20 cellular contexts compared by ENCODE assay signal in the genomic region with DNA sequence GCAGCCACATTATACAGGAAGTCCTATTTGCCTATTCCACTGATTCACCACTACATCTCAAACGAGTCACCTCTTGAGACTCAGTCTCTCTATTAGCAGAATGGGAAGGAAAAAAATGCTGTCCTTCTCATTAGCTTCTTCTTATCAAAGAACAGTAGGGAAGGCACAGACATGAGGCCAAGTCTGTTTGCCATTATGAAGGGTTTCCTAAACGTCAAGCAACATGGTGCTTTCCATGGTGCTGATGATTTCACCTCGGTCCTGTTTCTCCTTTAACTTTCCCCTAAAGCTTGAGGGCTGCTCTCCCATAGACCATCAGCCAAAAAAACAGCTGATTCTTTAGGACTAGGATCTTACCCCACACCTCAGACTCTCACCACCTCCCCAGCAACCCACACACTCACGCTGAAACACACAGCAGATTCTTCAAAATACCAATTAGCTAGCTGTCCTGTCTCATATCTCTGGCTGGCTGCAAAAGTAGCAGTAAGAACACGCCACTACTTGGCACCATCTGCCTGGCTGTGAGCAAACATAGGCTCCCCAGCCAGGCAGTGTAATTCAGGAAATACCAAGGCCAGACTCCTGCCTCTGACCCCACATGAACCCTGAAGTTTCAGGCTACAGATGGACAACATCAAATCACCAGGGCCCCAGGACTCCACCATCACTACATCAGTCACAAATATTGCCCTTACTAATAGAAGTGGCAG. TPM values are rescaled to one million over a fixed set of nuclear protein-coding genes. Genes with fewer than 3 reads are reported as not detected.
A peak's percentile ranks its signal among the peaks of the same experiment; 100 is the strongest.
DNase-seq lines count a peak whose midpoint lies in the region; ATAC-seq and TF ChIP-seq lines count a peak whose summit lies in the region.
"Had no signal": no experiment of that assay in that cellular context is flagged by ENCODE, and none has a peak within 500 bp of the region (broad histone marks: within the 10 kb centered on the region; RNA-seq: fewer than 3 reads in every experiment).

No MANE protein-coding gene starts in this region.

- no peak overlapping the region for H3K4me2 ChIP-seq in mesendoderm (ENCODE audit: low read length)

- no CpG with 5 or more reads among the region's 5 CpGs for WGBS in mesendoderm (ENCODE audit: extremely low coverage, insufficient coverage, low lambda C conversion rate)
- 26 to 46% methylated on average over 4 to 5 of the region's 5 CpGs for WGBS in gastroesophageal sphincter (ENCODE audit: low coverage in 1 of 2), 2 donors

- DNase-seq in EH (ENCODE audit: low read depth) (peak; percentile 18), NCI-H1694 treated with DMSO at 0.1 percent for 48 hours (lab: John Stamatoyannopoulos, UW) (peak; percentile 26), choroid plexus epithelial cell (ENCODE audit: low read depth) (peak; percentile 18), mesendoderm (peak; percentile 57)
- no peak for DNase-seq in natural killer cell treated with Interleukin-12 subunit alpha and Interleukin-12 subunit beta and Interleukin-15 and Interleukin-18, amount 100 ng/mL, for 72 hours (ENCODE audit: low spot score)
- DNase-seq in activated CD4-positive, alpha-beta T cell treated with anti-CD3 and anti-CD28 coated beads for 1 hour, result no peak
- DNase-seq: activated CD8-positive, alpha-beta memory T cell treated with anti-CD3 and anti-CD28 coated beads, Interleukin-2, amount 10 ng/mL, durations not matched to agents 7 days and 5 days; activated naive CD4-positive, alpha-beta T cell; effector memory CD8-positive, alpha-beta T cell; EL; immature natural killer cell; KG1; midbrain; NCI-H146; NCI-H510A; stimulated activated naive CD8-positive, alpha-beta T cell treated with anti-CD3 and anti-CD28 coated beads, Interleukin-15, amount 100 ng/mL, for 72 hours; T-cell had no signal

- no peak for TF ChIP-seq EP300 in gastroesophageal sphincter (IDR thresholded peaks at IDR 0.05)

- no peaks in the 10 kb centered on the region for H3K9me3 Mint-ChIP-seq in natural killer cell treated with Interleukin-12 subunit alpha and Interleukin-12 subunit beta and Interleukin-15 and Interleukin-18, amount 100 ng/mL, for 72 hours
- H3K9me3 Mint-ChIP-seq: effector memory CD8-positive, alpha-beta T cell; immature natural killer cell; stimulated activated naive CD8-positive, alpha-beta T cell treated with anti-CD3 and anti-CD28 coated beads, Interleukin-15, amount 100 ng/mL, for 72 hours; T-cell had no signal

- no peak overlapping the region for H3K9ac ChIP-seq in mesendoderm (ENCODE audit: low read length)

- no peaks in the 10 kb centered on the region for H3K4me1 ChIP-seq in mesendoderm (ENCODE audit: control insufficient read depth, low read depth, low read length)
- H3K4me1 ChIP-seq in gastroesophageal sphincter, result no peaks in the 10 kb centered on the region

- no peaks in the 10 kb centered on the region for H3K79me1 ChIP-seq in mesendoderm (ENCODE audit: low read length)

- H2AK5ac ChIP-seq in mesendoderm (ENCODE audit: low read length), result no peak overlapping the region

- H2BK5ac ChIP-seq in mesendoderm (ENCODE audit: low read length), result no peak overlapping the region

- no peak for TF ChIP-seq POLR2A in gastroesophageal sphincter (IDR thresholded peaks at IDR 0.05)

- H3K23ac ChIP-seq in mesendoderm (ENCODE audit: low read length), result no peak overlapping the region

- no peak overlapping the region for H2BK120ac ChIP-seq in mesendoderm (ENCODE audit: low read depth, low read length)

- no peak for TF ChIP-seq CTCF in choroid plexus epithelial cell (conservative IDR thresholded peaks at IDR 0.05; ENCODE audit: low read depth, low read length)
- TF ChIP-seq CTCF in gastroesophageal sphincter (IDR thresholded peaks at IDR 0.05), result no peak

- no peaks in the 10 kb centered on the region for H3K36me3 Mint-ChIP-seq in natural killer cell treated with Interleukin-12 subunit alpha and Interleukin-12 subunit beta and Interleukin-15 and Interleukin-18, amount 100 ng/mL, for 72 hours
- H3K36me3 Mint-ChIP-seq: activated CD8-positive, alpha-beta memory T cell treated with anti-CD3 and anti-CD28 coated beads, Interleukin-2, amount 10 ng/mL, durations not matched to agents 7 days and 5 days; immature natural killer cell; T-cell had no signal

- H3K4me3 Mint-ChIP-seq in natural killer cell treated with Interleukin-12 subunit alpha and Interleukin-12 subunit beta and Interleukin-15 and Interleukin-18, amount 100 ng/mL, for 72 hours, result no peak overlapping the region
- H3K4me3 Mint-ChIP-seq: activated CD8-positive, alpha-beta memory T cell treated with anti-CD3 and anti-CD28 coated beads, Interleukin-2, amount 10 ng/mL, durations not matched to agents 7 days and 5 days; effector memory CD8-positive, alpha-beta T cell; immature natural killer cell; stimulated activated naive CD8-positive, alpha-beta T cell treated with anti-CD3 and anti-CD28 coated beads, Interleukin-15, amount 100 ng/mL, for 72 hours; T-cell had no signal

- H3K4me3 ChIP-seq in choroid plexus epithelial cell (ENCODE audit: low read depth, low read length) (no peak overlapping the region), mesendoderm (ENCODE audit: low read length) (no peak overlapping the region), gastroesophageal sphincter (no peak overlapping the region)

- H3K4ac ChIP-seq in mesendoderm (ENCODE audit: low read depth, low read length), result no peak overlapping the region

- H3K18ac ChIP-seq in mesendoderm (ENCODE audit: low read length), result no peak overlapping the region

- peaks cover 36 to 58% of the 10 kb centered on the region in 2 donors for H3K27me3 Mint-ChIP-seq in natural killer cell treated with Interleukin-12 subunit alpha and Interleukin-12 subunit beta and Interleukin-15 and Interleukin-18, amount 100 ng/mL, for 72 hours

- H3K4me1 Mint-ChIP-seq in natural killer cell treated with Interleukin-12 subunit alpha and Interleukin-12 subunit beta and Interleukin-15 and Interleukin-18, amount 100 ng/mL, for 72 hours (ENCODE audit: low read depth in 2 of 2), result no peaks in the 10 kb centered on the region
- H3K4me1 Mint-ChIP-seq: activated CD8-positive, alpha-beta memory T cell treated with anti-CD3 and anti-CD28 coated beads, Interleukin-2, amount 10 ng/mL, durations not matched to agents 7 days and 5 days; immature natural killer cell; stimulated activated naive CD8-positive, alpha-beta T cell treated with anti-CD3 and anti-CD28 coated beads, Interleukin-15, amount 100 ng/mL, for 72 hours; T-cell had no signal

- H3K36me3 ChIP-seq in mesendoderm (ENCODE audit: control insufficient read depth, insufficient read depth, low read length), result no peaks in the 10 kb centered on the region
- H3K36me3 ChIP-seq in gastroesophageal sphincter, result no peaks in the 10 kb centered on the region

- no peaks in the 10 kb centered on the region for H3K27me3 ChIP-seq in mesendoderm (ENCODE audit: insufficient read depth, low read length, poor library complexity)
- H3K27me3 ChIP-seq in gastroesophageal sphincter, result peaks cover 37% of the 10 kb centered on the region

- no peak overlapping the region for H3K56ac ChIP-seq in mesendoderm (ENCODE audit: low read length)

- H3K27ac Mint-ChIP-seq in natural killer cell treated with Interleukin-12 subunit alpha and Interleukin-12 subunit beta and Interleukin-15 and Interleukin-18, amount 100 ng/mL, for 72 hours, result no peak overlapping the region
- H3K27ac Mint-ChIP-seq: activated CD8-positive, alpha-beta memory T cell treated with anti-CD3 and anti-CD28 coated beads, Interleukin-2, amount 10 ng/mL, durations not matched to agents 7 days and 5 days; effector memory CD8-positive, alpha-beta T cell; immature natural killer cell; stimulated activated naive CD8-positive, alpha-beta T cell treated with anti-CD3 and anti-CD28 coated beads, Interleukin-15, amount 100 ng/mL, for 72 hours; T-cell had no signal

- no peaks in the 10 kb centered on the region for H3K79me2 ChIP-seq in mesendoderm (ENCODE audit: control insufficient read depth, insufficient read depth, low read length)

- ATAC-seq in natural killer cell treated with Interleukin-12 subunit alpha and Interleukin-12 subunit beta and Interleukin-15 and Interleukin-18, amount 100 ng/mL, for 72 hours, result no peak
- ATAC-seq in gastroesophageal sphincter (no peak), GM19452 (IDR thresholded peaks at IDR 0.05; ENCODE audit: unreplicated experiment) (no peak)
- ATAC-seq: activated CD8-positive, alpha-beta memory T cell treated with anti-CD3 and anti-CD28 coated beads, Interleukin-2, amount 10 ng/mL, durations not matched to agents 7 days and 5 days; effector memory CD8-positive, alpha-beta T cell; stimulated activated naive CD8-positive, alpha-beta T cell treated with anti-CD3 and anti-CD28 coated beads, Interleukin-15, amount 100 ng/mL, for 72 hours; T-cell had no signal

- H2BK15ac ChIP-seq in mesendoderm (replicated peaks; ENCODE audit: low read depth), result no peak overlapping the region

- H3K9me3 ChIP-seq in gastroesophageal sphincter, result no peaks in the 10 kb centered on the region

- H4K8ac ChIP-seq in mesendoderm (ENCODE audit: low read depth, low read length), result no peak overlapping the region

- H3K27ac ChIP-seq in mesendoderm (ENCODE audit: low read depth, low read length) (no peak overlapping the region), gastroesophageal sphincter (no peak overlapping the region)
- H3K27ac ChIP-seq: C4-2B had no signal

- H4K5ac ChIP-seq in mesendoderm (ENCODE audit: low read length), result no peak overlapping the region

RNA-seq across cellular contexts. Expression of a gene that starts 30.5 kb away (rescaled TPM):
- 5.6 TPM for polyA plus RNA-seq in mesendoderm (2013, experiment 1 of 2)
- 5.4 TPM for polyA plus RNA-seq in mesendoderm (2013, experiment 2 of 2)
- total RNA-seq in natural killer cell treated with Interleukin-12 subunit alpha and Interleukin-12 subunit beta and Interleukin-15 and Interleukin-18, amount 100 ng/mL, for 72 hours, result 1 to 10 TPM in 1 of 2 donors, not detected in 1; 1.3 TPM
- under 1 TPM in 3 of 4 donors, not detected in 1; 0.15 to 0.62 (median 0.35) TPM for total RNA-seq in gastroesophageal sphincter
- polyA plus RNA-seq: immature natural killer cell had no signal

Comparison
In these comparisons a context has a peak if more than half of its experiments do, and no peak if none do; other contexts are left out.
1. DNase-seq: peak in EH (single experiment), NCI-H1694 treated with DMSO at 0.1 percent for 48 hours (single experiment), choroid plexus epithelial cell (single experiment) and mesendoderm (single experiment); none in natural killer cell treated with Interleukin-12 subunit alpha and Interleukin-12 subunit beta and Interleukin-15 and Interleukin-18, amount 100 ng/mL, for 72 hours (single experiment) and activated CD4-positive, alpha-beta T cell treated with anti-CD3 and anti-CD28 coated beads for 1 hour (single experiment).